Comparison of ENCODE assay signal across 13 cellular contexts in the genomic region with DNA sequence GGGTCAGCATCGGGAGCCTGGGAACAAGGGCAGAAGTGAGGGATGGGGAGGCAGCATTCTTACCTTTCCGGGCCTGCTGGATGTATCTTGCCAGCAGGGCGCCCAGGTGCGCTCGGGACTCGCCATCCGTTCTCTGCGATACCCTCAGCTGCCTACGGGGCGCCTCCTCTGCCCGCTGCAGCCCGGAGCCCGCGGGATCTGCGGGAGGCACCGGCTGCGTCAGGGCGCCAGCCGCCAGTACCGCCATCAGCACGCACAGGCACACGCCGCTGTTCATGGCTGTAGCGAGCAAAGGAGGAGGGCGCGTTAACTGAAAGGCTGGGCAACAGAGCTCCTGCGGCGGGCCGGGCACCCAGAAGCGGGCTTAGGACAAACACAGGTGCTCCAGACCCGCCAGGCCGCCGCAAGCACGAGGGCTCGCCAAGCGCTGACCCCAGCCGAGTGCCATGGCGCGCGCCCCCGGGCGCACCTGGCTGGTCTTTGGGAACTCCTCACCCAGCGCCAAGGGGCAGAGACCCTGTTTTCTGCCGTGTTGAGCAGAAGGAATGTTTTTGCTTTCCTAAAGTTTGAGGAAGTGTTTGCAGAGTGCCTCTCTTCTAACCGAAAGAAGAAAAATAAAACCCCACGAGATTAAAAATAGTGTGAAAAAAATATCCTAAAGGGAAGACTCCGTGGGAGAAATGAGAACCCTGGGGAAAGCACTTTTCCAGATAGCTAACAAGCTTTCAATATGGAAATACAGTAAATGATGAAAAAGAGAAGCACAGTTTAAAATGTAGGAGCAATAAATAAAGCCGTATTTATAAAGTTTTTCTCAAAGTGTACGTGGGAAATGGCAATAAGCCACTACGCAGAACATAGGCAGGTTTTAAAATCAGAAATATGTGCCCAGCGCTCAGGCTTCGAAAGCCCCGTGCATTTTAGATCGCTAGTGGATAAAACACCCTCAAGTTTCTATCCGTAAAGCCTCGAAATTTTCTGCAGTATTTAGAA. TPM values are rescaled to one million over a fixed set of nuclear protein-coding genes. Genes with fewer than 3 reads are reported as not detected.
DNase-seq lines count a peak whose midpoint lies in the region; ATAC-seq and TF ChIP-seq lines count a peak whose summit lies in the region.
"Had no signal": no experiment of that assay in that cellular context is flagged by ENCODE, and none has a peak within 500 bp of the region (broad histone marks: within the 10 kb centered on the region; RNA-seq: fewer than 3 reads in every experiment).

No MANE protein-coding gene starts in this region.

- no peaks in the 10 kb centered on the region for H3K9me3 ChIP-seq in CD8-positive, alpha-beta T cell (ENCODE audit: low read length)
- peaks cover 9% of the 10 kb centered on the region; the same call in 1 of the 2 replicates for H3K9me3 ChIP-seq in IMR-90 (ENCODE audit: control insufficient read depth, insufficient read depth, low read length)

- no peak overlapping the region for H3K27ac ChIP-seq in CD8-positive, alpha-beta T cell (ENCODE audit: low read depth, low read length)
- no peak overlapping the region for H3K27ac ChIP-seq in IMR-90 (ENCODE audit: insufficient read depth, low read length)

- no peaks in the 10 kb centered on the region; the same call in 1 of the 2 replicates for H4K20me1 ChIP-seq in IMR-90 (ENCODE audit: insufficient read depth, low read length)

- H2AK5ac ChIP-seq in IMR-90 (ENCODE audit: low read depth, low read length), result no peak overlapping the region

- BruUV-seq in IMR-90 (replicated peaks; lab: Mats Ljungman, UMichigan), result no TSS peak

- no peaks in the 10 kb centered on the region for H3K79me1 ChIP-seq in IMR-90 (ENCODE audit: low read depth in 1 of 2, low read length in 2 of 2)

- no peak overlapping the region for H2AK9ac ChIP-seq in IMR-90 (replicated peaks; ENCODE audit: low read depth, low read length, poor library complexity)

- H2BK5ac ChIP-seq in IMR-90 (ENCODE audit: low read depth, low read length, poor library complexity, severe bottlenecking), result no peak overlapping the region

- no peak overlapping the region for H3K56ac ChIP-seq in IMR-90 (ENCODE audit: extremely low read depth, insufficient read depth, low read length)

- 7% methylated on average over 21 of the region's 56 CpGs; no CpG with 5 or more reads in 1 of the 2 experiments for WGBS in IMR-90 (ENCODE audit: extremely low coverage in 2 of 2, insufficient read length in 1 of 2), 2 experiments

- no peak for TF ChIP-seq RAD21 in IMR-90 (IDR thresholded peaks at IDR 0.05; ENCODE audit: low read length)

- H3K36me3 ChIP-seq in CD8-positive, alpha-beta T cell (ENCODE audit: insufficient read depth, low read length), result no peaks in the 10 kb centered on the region
- H3K36me3 ChIP-seq in IMR-90 (ENCODE audit: control insufficient read depth, insufficient read depth, low read length), result no peaks in the 10 kb centered on the region

- in situ Hi-C loops in IMR-90 (cut with MboI; ENCODE audit: low sequenced_read_pairs), result no loop called here

- H3K9me1 ChIP-seq in IMR-90 (ENCODE audit: insufficient read depth, low read length), result no peaks in the 10 kb centered on the region; the same call in 1 of the 2 replicates

- H2BK20ac ChIP-seq in IMR-90 (ENCODE audit: low read depth, low read length), result no peak overlapping the region

- dilution Hi-C loops in IMR-90 (cut with HindIII; ENCODE audit: low sequenced_read_pairs, unreplicated experiment), result no loop called here

- ATAC-seq in CD8-positive, alpha-beta T cell, result no peak
- peak; percentile 36; the same call in 1 of the 2 replicates for ATAC-seq in IMR-90 (ENCODE audit: low read depth)
- ATAC-seq in naive B cell (ENCODE audit: low read depth in 2 of 2), result peak; percentile 41 to 45
- no peak for ATAC-seq in GM21825 (IDR thresholded peaks at IDR 0.05; ENCODE audit: unreplicated experiment)

- H3K18ac ChIP-seq in IMR-90 (ENCODE audit: low read depth, low read length), result no peak overlapping the region

- no peak overlapping the region for H2BK15ac ChIP-seq in IMR-90 (ENCODE audit: low read depth, low read length)

- TF ChIP-seq CTCF in CD8-positive, alpha-beta T cell (IDR thresholded peaks at IDR 0.05), result no peak
- TF ChIP-seq CTCF in IMR-90 (conservative IDR thresholded peaks at IDR 0.05; ENCODE audit: low read depth, low read length), result no peak

- H2BK120ac ChIP-seq in IMR-90 (ENCODE audit: low read depth, low read length), result no peak overlapping the region

- H3K14ac ChIP-seq in IMR-90 (replicated peaks; ENCODE audit: low read depth, low read length), result no peak overlapping the region

- H4K91ac ChIP-seq in IMR-90 (ENCODE audit: insufficient read depth, low read depth, low read length), result no peak overlapping the region

- H2AFZ ChIP-seq in IMR-90 (replicated peaks; ENCODE audit: low read length, poor library complexity), result peak overlapping the region; percentile 57

- no peak overlapping the region for H4K8ac ChIP-seq in IMR-90 (ENCODE audit: low read depth in 2 of 2, low read length in 2 of 2)

- peak overlapping the region; percentile 26 for H3K4me3 Mint-ChIP-seq in CD8-positive, alpha-beta T cell
- peak overlapping the region in 6 of 8 donors; percentile 47 to 65 (median 54) for H3K4me3 Mint-ChIP-seq in naive B cell
- H3K4me3 Mint-ChIP-seq: type B pancreatic cell had no signal

- no peaks in the 10 kb centered on the region for H3K36me3 Mint-ChIP-seq in CD8-positive, alpha-beta T cell
- H3K36me3 Mint-ChIP-seq in naive B cell, result peaks cover 0 to 17% of the 10 kb centered on the region in 2 donors
- H3K36me3 Mint-ChIP-seq: type B pancreatic cell had no signal

- peaks cover 25% of the 10 kb centered on the region for H3K27me3 ChIP-seq in CD8-positive, alpha-beta T cell (ENCODE audit: insufficient read depth, low read length)
- peaks cover 45% of the 10 kb centered on the region for H3K27me3 ChIP-seq in IMR-90 (ENCODE audit: control insufficient read depth, insufficient read depth, low read length)

- H3K27ac Mint-ChIP-seq in CD8-positive, alpha-beta T cell, result no peak overlapping the region
- no peak overlapping the region for H3K27ac Mint-ChIP-seq in naive B cell
- H3K27ac Mint-ChIP-seq: type B pancreatic cell had no signal

- H3K4ac ChIP-seq in IMR-90 (ENCODE audit: low read depth, low read length), result no peak overlapping the region

- no peak for TF ChIP-seq POLR2A in IMR-90 (IDR thresholded peaks at IDR 0.05; ENCODE audit: low read depth, low read length)

- H3K9ac ChIP-seq in IMR-90 (ENCODE audit: low read depth, low read length), result no peak overlapping the region

- peak overlapping the region; percentile 23 for H3K4me3 ChIP-seq in CD8-positive, alpha-beta T cell (ENCODE audit: low read depth, low read length)
- H3K4me3 ChIP-seq in IMR-90 (ENCODE audit: insufficient read depth, low read depth, low read length), result no peak overlapping the region

- CTCF ChIA-PET in CD8-positive, alpha-beta T cell (lab: Charles Lee), result interaction anchor here (0.6 to 2.5 kb wide), 3 partner anchors 16 to 72 kb away, joined by 3 to 9 read pairs (median 3); no protein-coding TSS in a partner anchor
- CTCF ChIA-PET in IMR-90 (lab: Yijun Ruan, JAX), result interaction anchor here (1.5 kb wide), 1 partner anchor 17 kb away, joined by 4 read pairs; no protein-coding TSS in a partner anchor

- no peak overlapping the region for H3K23ac ChIP-seq in IMR-90 (ENCODE audit: low read depth, low read length)

- H3K27me3 Mint-ChIP-seq in CD8-positive, alpha-beta T cell (ENCODE audit: low read depth), result peaks cover 64% of the 10 kb centered on the region
- H3K27me3 Mint-ChIP-seq in naive B cell, result peaks cover 65 to 85% (median 83%) of the 10 kb centered on the region in 3 donors

- intact Hi-C loops in CD8-positive, alpha-beta T cell (cut with DNase I, micrococcal nuclease), result no loop called here
- intact Hi-C loops in IMR-90 (cut with micrococcal nuclease), result no loop called here

- H3K4me2 ChIP-seq in IMR-90 (ENCODE audit: low read depth, low read length), result peak overlapping the region; percentile 20; the same call in 1 of the 2 replicates

- peak in 2 of 7 experiments; percentile 15 to 62 for DNase-seq in CD8-positive, alpha-beta T cell
- no peak for DNase-seq in IMR-90
- peak; percentile 17 for DNase-seq in cerebellum (ENCODE audit: low spot score)
- no peak for DNase-seq in naive B cell
- DNase-seq in NCI-H2107 (lab: John Stamatoyannopoulos, UW), result no peak
- DNase-seq in GM19238 (ENCODE audit: insufficient read length, low spot score), result no peak
- no peak for DNase-seq in SHP77 treated with DMSO at 0.1 percent for 48 hours (lab: John Stamatoyannopoulos, UW)
- DNase-seq: activated CD4-positive, CD25-positive, alpha-beta regulatory T cell treated with anti-CD3 and anti-CD28 coated beads, Interleukin-2, amount 50 U/mL, for 72 hours; effector memory CD4-positive, alpha-beta T cell; NCI-H2171 treated with DMSO at 0.1 percent for 48 hours had no signal

- no peak overlapping the region for H4K5ac ChIP-seq in IMR-90 (ENCODE audit: low read depth, low read length)

- POLR2A ChIA-PET in CD8-positive, alpha-beta T cell (lab: Charles Lee), result no interaction called here
- POLR2A ChIA-PET in IMR-90 (lab: Charles Lee; ENCODE audit: unreplicated experiment), result no interaction called here

- H3K4me1 Mint-ChIP-seq in CD8-positive, alpha-beta T cell (ENCODE audit: low read depth), result peaks cover 7% of the 10 kb centered on the region
- H3K4me1 Mint-ChIP-seq in naive B cell, result peaks cover 5 to 13% (median 11%) of the 10 kb centered on the region in 3 donors

- no peaks in the 10 kb centered on the region for H3K9me3 Mint-ChIP-seq in CD8-positive, alpha-beta T cell
- H3K9me3 Mint-ChIP-seq in naive B cell, result peaks cover 0 to 4% (median 0%) of the 10 kb centered on the region in 7 donors
- H3K9me3 Mint-ChIP-seq: type B pancreatic cell had no signal

- H3K4me1 ChIP-seq in CD8-positive, alpha-beta T cell (ENCODE audit: insufficient read depth, low read length), result peaks cover 14% of the 10 kb centered on the region
- no peaks in the 10 kb centered on the region; the same call in 1 of the 2 replicates for H3K4me1 ChIP-seq in IMR-90 (ENCODE audit: control insufficient read depth, insufficient read depth, low read length)

TF ChIP-seq in IMR-90, 13 proteins besides CTCF, POLR2A, EP300 and RAD21:
- no peak for TF ChIP-seq NFE2L2 (IDR thresholded peaks at IDR 0.05; ENCODE audit: low read depth, low read length)

RNA-seq across cellular contexts. Expression of a gene that starts 2.3 kb away (rescaled TPM):
- total RNA-seq in CD8-positive, alpha-beta T cell, result not detected
- total RNA-seq in IMR-90 (2012; rRNA removed) (not detected in 2 replicates), cerebellum (2.4 TPM)
- polyA plus RNA-seq in IMR-90 (2012; rRNA removed) (0.43 TPM in 2 replicates), naive B cell (ENCODE audit: low read depth in 6 of 6) (not detected)
- 1.3 and 1.5 TPM in 2 replicates for polyA plus RNA-seq in IMR-90 (2012; cell fraction: cytosol; rRNA removed)
- polyA plus RNA-seq in IMR-90 (2012; cell fraction: nucleus; rRNA removed; ENCODE audit: low replicate concordance), result 0.66 and 0.78 TPM in 2 replicates
- total RNA-seq: posterior vena cava had no signal

Comparison
In these comparisons a context has a peak if more than half of its experiments do, and no peak if none do; other contexts are left out.
1. ATAC-seq: peak in IMR-90 (single experiment) and naive B cell (2 of 2); none in CD8-positive, alpha-beta T cell (single experiment) and GM21825 (single experiment).